In genomic region chr10:102455893-102456471, GRCh38 we compare ENCODE assay signal across 12 cellular contexts. TPM values are rescaled to one million over a fixed set of nuclear protein-coding genes. Genes with fewer than 3 reads are reported as not detected.
A peak's percentile ranks its signal among the peaks of the same experiment; 100 is the strongest.
DNase-seq lines count a peak whose midpoint lies in the region; ATAC-seq and TF ChIP-seq lines count a peak whose summit lies in the region.
"Had no signal": no experiment of that assay in that cellular context is flagged by ENCODE, and none has a peak within 500 bp of the region (broad histone marks: within the 10 kb centered on the region; RNA-seq: fewer than 3 reads in every experiment).

No MANE protein-coding gene starts in this region.

- intact Hi-C loops in cardiac septum (cut with DNase I) = no loop called here
- intact Hi-C loops in dorsolateral prefrontal cortex (cut with DNase I) = no loop called here

- no peak overlapping the region for H3K4me3 ChIP-seq in right atrium auricular region
- no peak overlapping the region for H3K4me3 ChIP-seq in fibroblast of the aortic adventitia (ENCODE audit: low read depth, low read length)
- no peak overlapping the region for H3K4me3 ChIP-seq in upper lobe of left lung
- H3K4me3 ChIP-seq in dorsolateral prefrontal cortex = no peak overlapping the region

- no peaks in the 10 kb centered on the region for H3K9me3 ChIP-seq in right atrium auricular region
- no peaks in the 10 kb centered on the region for H3K9me3 ChIP-seq in upper lobe of left lung

- POLR2A ChIA-PET in RWPE1 (lab: Yijun Ruan, JAX; ENCODE audit: low non-redundant PET) = no interaction called here

- H3K27ac ChIP-seq in right atrium auricular region (no peak overlapping the region), RWPE1 (peak overlapping the region; percentile 79), upper lobe of left lung (peak overlapping the region; percentile 65 to 95 (median 89)), dorsolateral prefrontal cortex (no peak overlapping the region)
- H3K27ac ChIP-seq: parathyroid adenoma had no signal

- H3K27me3 ChIP-seq in right atrium auricular region = no peaks in the 10 kb centered on the region
- no peaks in the 10 kb centered on the region for H3K27me3 ChIP-seq in upper lobe of left lung
- H3K27me3 ChIP-seq in dorsolateral prefrontal cortex = no peaks in the 10 kb centered on the region

- ATAC-seq in upper lobe of left lung (ENCODE audit: low FRiP score in 2 of 2) (peak; percentile 72 to 82), GM21515 (IDR thresholded peaks at IDR 0.05; ENCODE audit: unreplicated experiment) (no peak), GM19467 (IDR thresholded peaks at IDR 0.05; ENCODE audit: unreplicated experiment) (no peak)
- ATAC-seq: CD8-positive, alpha-beta T cell had no signal

- H3K36me3 ChIP-seq in right atrium auricular region = no peaks in the 10 kb centered on the region
- H3K36me3 ChIP-seq in upper lobe of left lung = no peaks in the 10 kb centered on the region

- CTCF ChIA-PET in RWPE1 (lab: Yijun Ruan, JAX) = interaction anchor here (0.6 kb wide), 1 partner anchor 56 kb away, joined by 4 read pairs; no protein-coding TSS in a partner anchor

- 52 to 73% methylated on average over 7 of the region's 7 CpGs for WGBS in upper lobe of left lung, 2 donors

- no peak for TF ChIP-seq CTCF in right atrium auricular region (IDR thresholded peaks at IDR 0.05)
- no peak for TF ChIP-seq CTCF in RWPE1 (conservative IDR thresholded peaks at IDR 0.05; ENCODE audit: low read depth)
- no peak for TF ChIP-seq CTCF in fibroblast of the aortic adventitia (IDR thresholded peaks at IDR 0.05; ENCODE audit: insufficient read depth, low read length)
- TF ChIP-seq CTCF in upper lobe of left lung (IDR thresholded peaks at IDR 0.05) = no peak
- TF ChIP-seq CTCF in dorsolateral prefrontal cortex (IDR thresholded peaks at IDR 0.05 in 54 of 56, conservative IDR thresholded peaks at IDR 0.05 in 2 of 56; ENCODE audit: low read depth in 1 of 56, partially characterized antibody in 56 of 56) = no peak

- TF ChIP-seq POLR2A in upper lobe of left lung (IDR thresholded peaks at IDR 0.05) = peak in 1 of 4 donors; percentile 54

- TF ChIP-seq EP300 in upper lobe of left lung (IDR thresholded peaks at IDR 0.05) = peak in 2 of 4 donors; percentile 44 to 87

- H3K4me1 ChIP-seq in right atrium auricular region (peaks cover 0 to 13% of the 10 kb centered on the region in 2 donors), upper lobe of left lung (peaks cover 15 to 62% (median 50%) of the 10 kb centered on the region in 4 donors)

- DNase-seq in right atrium auricular region (ENCODE audit: low spot score) = peak; percentile 74
- no peak for DNase-seq in cardiac septum (ENCODE audit: low spot score)
- peak; percentile 59 for DNase-seq in RWPE1 (ENCODE audit: low spot score)
- peak; percentile 94 for DNase-seq in fibroblast of the aortic adventitia (ENCODE audit: low read depth)
- peak in 1 of 2 donors; percentile 90 for DNase-seq in upper lobe of left lung
- no peak for DNase-seq in dorsolateral prefrontal cortex
- DNase-seq: amygdala; CD8-positive, alpha-beta T cell; NCI-H2029 had no signal

RNA-seq across cellular contexts. Expression of gene C10orf95, which starts 4.6 kb away (rescaled TPM):
- total RNA-seq in right atrium auricular region (not detected), cardiac septum (not detected), fibroblast of the aortic adventitia (ENCODE audit: low replicate concordance) (not detected in 2 replicates), upper lobe of left lung (10 to 100 TPM in 5 of 6 donors, 1 to 10 TPM in 1; 5.9 to 27.5 (median 15.1) TPM), dorsolateral prefrontal cortex (1 to 10 TPM in 4 of 120 experiments, under 1 TPM in 54, not detected in 62; 0.26 to 1.3 (median 0.45) TPM)

RNA-seq across cellular contexts. Expression of gene CUEDC2, which starts 23.6 kb away (rescaled TPM):
- total RNA-seq in right atrium auricular region (10 to 100 TPM; 79.1 to 87.1 TPM), cardiac septum (62.4 TPM), fibroblast of the aortic adventitia (ENCODE audit: low replicate concordance) (40.9 and 61.4 TPM in 2 replicates), upper lobe of left lung (10 to 100 TPM; 33.1 to 67.1 (median 46.5) TPM), dorsolateral prefrontal cortex (100 to 1,000 TPM in 6 of 120 experiments, 10 to 100 TPM in 114; 53.3 to 107 (median 81.5) TPM)

RNA-seq across cellular contexts. Expression of gene FBXL15, which starts 35.3 kb away (rescaled TPM):
- total RNA-seq in right atrium auricular region = 10 to 100 TPM; 16.6 to 21.3 TPM
- total RNA-seq in cardiac septum = 12.1 TPM
- 5.2 and 39.6 TPM in 2 replicates for total RNA-seq in fibroblast of the aortic adventitia (ENCODE audit: low replicate concordance)
- 10 to 100 TPM; 18.5 to 70.2 (median 26.8) TPM for total RNA-seq in upper lobe of left lung
- total RNA-seq in dorsolateral prefrontal cortex = 10 to 100 TPM; 13.9 to 50.1 (median 32.5) TPM

RNA-seq across cellular contexts. Expression of gene PSD, which starts 37.4 kb away (rescaled TPM):
- total RNA-seq in right atrium auricular region = 1 to 10 TPM; 2.2 to 9.7 TPM
- total RNA-seq in cardiac septum = 1.7 TPM
- 0.18 and 1.3 TPM in 2 replicates for total RNA-seq in fibroblast of the aortic adventitia (ENCODE audit: low replicate concordance)
- 10 to 100 TPM in 2 of 6 donors, 1 to 10 TPM in 4; 1.1 to 28.3 (median 3.5) TPM for total RNA-seq in upper lobe of left lung
- 100 to 1,000 TPM in 119 of 120 experiments, 10 to 100 TPM in 1; 92.5 to 483 (median 306) TPM for total RNA-seq in dorsolateral prefrontal cortex

RNA-seq across cellular contexts. Expression of gene ACTR1A, which starts 46.5 kb away (rescaled TPM):
- total RNA-seq in right atrium auricular region (100 to 1,000 TPM; 107 to 124 TPM), cardiac septum (123 TPM), fibroblast of the aortic adventitia (ENCODE audit: low replicate concordance) (103 and 105 TPM in 2 replicates), upper lobe of left lung (100 to 1,000 TPM in 2 of 6 donors, 10 to 100 TPM in 4; 54.5 to 126 (median 93.2) TPM), dorsolateral prefrontal cortex (100 to 1,000 TPM; 106 to 185 (median 154) TPM)

Comparison
In these comparisons a context has a peak if more than half of its experiments do, and no peak if none do; other contexts are left out.
1. DNase-seq: peak in right atrium auricular region (single experiment), RWPE1 (single experiment) and fibroblast of the aortic adventitia (single experiment); none in cardiac septum (single experiment) and dorsolateral prefrontal cortex (0 of 10).
2. H3K27ac ChIP-seq: peak in RWPE1 (single experiment) and upper lobe of left lung (4 of 4); none in right atrium auricular region (0 of 2) and dorsolateral prefrontal cortex (0 of 59).
3. ATAC-seq: peak in upper lobe of left lung (2 of 2); none in GM21515 (single experiment) and GM19467 (single experiment).